9 cellular contexts compared by ENCODE assay signal in genomic region chr7:116231543-116232401, GRCh38. TPM values are rescaled to one million over a fixed set of nuclear protein-coding genes. Genes with fewer than 3 reads are reported as not detected.
DNase-seq lines count a peak whose midpoint lies in the region; ATAC-seq and TF ChIP-seq lines count a peak whose summit lies in the region.
"Had no signal": no experiment of that assay in that cellular context is flagged by ENCODE, and none has a peak within 500 bp of the region (broad histone marks: within the 10 kb centered on the region; RNA-seq: fewer than 3 reads in every experiment).

No MANE protein-coding gene starts in this region.

- no peak for DNase-seq in CD4-positive, alpha-beta memory T cell
- peak; percentile 58 for DNase-seq in M059J (ENCODE audit: low read depth)
- no peak for DNase-seq in coronary artery (ENCODE audit: low spot score)
- DNase-seq in natural killer cell treated with Interleukin-12 subunit alpha and Interleukin-12 subunit beta and Interleukin-15 and Interleukin-18, amount 100 ng/mL, for 72 hours (ENCODE audit: low spot score), result no peak
- DNase-seq: small intestine had no signal

- peak overlapping the region; percentile 1 to 90 (median 63) for H3K27ac Mint-ChIP-seq in CD4-positive, alpha-beta memory T cell
- peak overlapping the region; percentile 73 to 74 for H3K27ac Mint-ChIP-seq in natural killer cell treated with Interleukin-12 subunit alpha and Interleukin-12 subunit beta and Interleukin-15 and Interleukin-18, amount 100 ng/mL, for 72 hours

- H3K36me3 ChIP-seq in CD4-positive, alpha-beta memory T cell (ENCODE audit: insufficient read depth, low read length), result peaks cover under 1% of the 10 kb centered on the region

- peak overlapping the region in 6 of 8 donors; percentile 12 to 56 (median 42) for H3K4me3 Mint-ChIP-seq in CD4-positive, alpha-beta memory T cell
- peak overlapping the region; percentile 10 for H3K4me3 Mint-ChIP-seq in natural killer cell treated with Interleukin-12 subunit alpha and Interleukin-12 subunit beta and Interleukin-15 and Interleukin-18, amount 100 ng/mL, for 72 hours

- H3K4me1 Mint-ChIP-seq in CD4-positive, alpha-beta memory T cell, result peaks cover 62 to 90% (median 68%) of the 10 kb centered on the region in 4 donors
- peaks cover 51 to 86% of the 10 kb centered on the region in 2 donors for H3K4me1 Mint-ChIP-seq in natural killer cell treated with Interleukin-12 subunit alpha and Interleukin-12 subunit beta and Interleukin-15 and Interleukin-18, amount 100 ng/mL, for 72 hours (ENCODE audit: low read depth in 2 of 2)

- CTCF ChIA-PET in CD4-positive, alpha-beta memory T cell (lab: Charles Lee; ENCODE audit: partially characterized antibody), result interaction anchor here (0.9 to 9.1 kb wide), 11 partner anchors 9 to 93 kb away, joined by 3 to 409 read pairs (median 5); partner anchors contain the start of gene TES

- POLR2A ChIA-PET in CD4-positive, alpha-beta memory T cell (lab: Charles Lee; ENCODE audit: partially characterized antibody), result interaction anchor here (4.5 to 6.0 kb wide), 2 partner anchors 14 to 21 kb away, joined by 25 to 96 read pairs; partner anchors contain the start of gene TES

- intact Hi-C loops in CD4-positive, alpha-beta memory T cell (cut with micrococcal nuclease), result no loop called here

- no peaks in the 10 kb centered on the region for H3K9me3 Mint-ChIP-seq in CD4-positive, alpha-beta memory T cell
- H3K9me3 Mint-ChIP-seq in natural killer cell treated with Interleukin-12 subunit alpha and Interleukin-12 subunit beta and Interleukin-15 and Interleukin-18, amount 100 ng/mL, for 72 hours, result no peaks in the 10 kb centered on the region

- ATAC-seq in natural killer cell treated with Interleukin-12 subunit alpha and Interleukin-12 subunit beta and Interleukin-15 and Interleukin-18, amount 100 ng/mL, for 72 hours, result no peak
- ATAC-seq in GM18870 (IDR thresholded peaks at IDR 0.05; ENCODE audit: unreplicated experiment) (no peak), GM18861 (IDR thresholded peaks at IDR 0.05; ENCODE audit: unreplicated experiment) (no peak), HG03108 (IDR thresholded peaks at IDR 0.05; ENCODE audit: unreplicated experiment) (no peak), GM21825 (IDR thresholded peaks at IDR 0.05; ENCODE audit: unreplicated experiment) (no peak)

- peaks cover 88% of the 10 kb centered on the region for H3K4me1 ChIP-seq in CD4-positive, alpha-beta memory T cell (ENCODE audit: insufficient read depth, low read length)

- TF ChIP-seq CTCF in coronary artery (IDR thresholded peaks at IDR 0.05), result no peak

- H3K27ac ChIP-seq in CD4-positive, alpha-beta memory T cell (ENCODE audit: low read depth, low read length), result no peak overlapping the region
- H3K27ac ChIP-seq in coronary artery, result peak overlapping the region; percentile 79 to 88

- H3K36me3 Mint-ChIP-seq in CD4-positive, alpha-beta memory T cell, result peaks cover 3 to 14% of the 10 kb centered on the region in 2 donors
- no peaks in the 10 kb centered on the region for H3K36me3 Mint-ChIP-seq in natural killer cell treated with Interleukin-12 subunit alpha and Interleukin-12 subunit beta and Interleukin-15 and Interleukin-18, amount 100 ng/mL, for 72 hours

- no peaks in the 10 kb centered on the region for H3K27me3 Mint-ChIP-seq in CD4-positive, alpha-beta memory T cell
- H3K27me3 Mint-ChIP-seq in natural killer cell treated with Interleukin-12 subunit alpha and Interleukin-12 subunit beta and Interleukin-15 and Interleukin-18, amount 100 ng/mL, for 72 hours, result no peaks in the 10 kb centered on the region

- no peaks in the 10 kb centered on the region for H3K27me3 ChIP-seq in CD4-positive, alpha-beta memory T cell (ENCODE audit: insufficient read depth, low read length)

- no peak overlapping the region for H3K4me3 ChIP-seq in CD4-positive, alpha-beta memory T cell (ENCODE audit: low read length in 2 of 2)
- no peak overlapping the region for H3K4me3 ChIP-seq in coronary artery

- H3K9me3 ChIP-seq in CD4-positive, alpha-beta memory T cell (ENCODE audit: control insufficient read depth in 1 of 2, low read length in 2 of 2), result no peaks in the 10 kb centered on the region

RNA-seq across cellular contexts. Expression of gene TES, which starts 21.4 kb away (rescaled TPM):
- total RNA-seq in CD4-positive, alpha-beta memory T cell, result 100 to 1,000 TPM; 109 to 125 TPM
- 100 to 1,000 TPM; 183 to 248 TPM for polyA plus RNA-seq in CD4-positive, alpha-beta memory T cell
- total RNA-seq in M059J (2014; rRNA removed; shearing (Covaris generic)), result 0.20 TPM in 1 of 2 replicates, not detected in the other
- total RNA-seq in natural killer cell treated with Interleukin-12 subunit alpha and Interleukin-12 subunit beta and Interleukin-15 and Interleukin-18, amount 100 ng/mL, for 72 hours, result 100 to 1,000 TPM in 1 of 2 donors, 10 to 100 TPM in 1; 69.1 to 124 TPM

Comparison
In these comparisons a context has a peak if more than half of its experiments do, and no peak if none do; other contexts are left out.
1. RNA of gene TES, which starts 21.4 kb away (total RNA-seq): 109 to 125 TPM in CD4-positive, alpha-beta memory T cell and 69.1 to 124 TPM in natural killer cell treated with Interleukin-12 subunit alpha and Interleukin-12 subunit beta and Interleukin-15 and Interleukin-18, amount 100 ng/mL, for 72 hours; 0.20 TPM in M059J; every median in the first group is over 10 times any median in the second.